8 cellular contexts compared by ENCODE assay signal in the genomic region with DNA sequence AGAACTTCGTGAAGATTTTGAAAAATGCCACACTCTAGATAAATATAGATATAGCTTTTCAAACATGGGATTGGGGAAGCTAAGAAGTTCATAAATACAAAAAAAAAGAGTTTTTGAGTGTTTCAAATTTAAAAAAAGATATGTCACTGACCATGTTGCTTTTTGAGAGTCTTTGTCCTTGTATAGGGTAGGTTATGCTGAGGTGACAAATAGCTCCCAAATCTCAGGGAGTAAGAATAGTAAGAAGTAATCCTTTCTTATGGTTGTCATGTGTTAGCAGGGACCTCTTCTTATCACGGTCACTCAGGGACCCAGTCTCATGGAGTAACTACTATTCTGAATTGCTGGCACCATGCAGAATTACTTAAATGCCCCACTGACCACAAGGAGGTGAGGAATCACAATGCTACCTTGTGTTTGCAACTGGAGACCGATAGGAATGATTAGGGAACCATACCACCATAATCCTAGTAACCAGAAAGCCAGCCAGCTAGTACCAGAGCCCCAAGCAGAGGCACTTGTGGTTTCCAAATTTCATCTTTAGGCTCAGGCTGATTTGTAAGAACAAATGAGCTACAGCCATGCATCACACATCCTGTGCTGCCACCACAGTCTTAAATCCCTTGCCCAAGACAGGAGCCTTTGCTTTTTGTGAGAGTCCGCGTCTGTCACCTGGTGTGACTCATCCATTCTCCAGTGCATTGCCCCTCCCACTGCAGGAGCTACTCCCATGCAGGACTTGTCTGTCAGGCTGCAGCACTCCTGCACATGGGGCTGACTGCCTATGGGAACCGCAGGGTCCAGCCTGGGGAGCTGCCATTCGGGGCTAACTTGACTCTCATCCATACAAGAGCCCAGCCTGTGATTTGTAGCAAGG. TPM values are rescaled to one million over a fixed set of nuclear protein-coding genes. Genes with fewer than 3 reads are reported as not detected.
A peak's percentile ranks its signal among the peaks of the same experiment; 100 is the strongest.
DNase-seq lines count a peak whose midpoint lies in the region; ATAC-seq lines count a peak whose summit lies in the region.

No MANE protein-coding gene starts in this region.

- H3K27ac ChIP-seq in mesodermal cell (ENCODE audit: low read depth, low read length, severe bottlenecking): peak overlapping the region; percentile 73

- H3K9me3 Mint-ChIP-seq in activated naive CD4-positive, alpha-beta T cell treated with anti-CD3 and anti-CD28 coated beads for 36 hours: no peaks in the 10 kb centered on the region

- in situ Hi-C loops in G401 (cut with HindIII; ENCODE audit: low sequenced_read_pairs): no loop called here

- ATAC-seq in GM18858 (IDR thresholded peaks at IDR 0.05; ENCODE audit: unreplicated experiment): peak; percentile 78
- ATAC-seq in HG02623 (IDR thresholded peaks at IDR 0.05; ENCODE audit: unreplicated experiment): no peak
- no peak for ATAC-seq in HG03565 (IDR thresholded peaks at IDR 0.05; ENCODE audit: unreplicated experiment)

- H3K27ac Mint-ChIP-seq in activated naive CD4-positive, alpha-beta T cell treated with anti-CD3 and anti-CD28 coated beads for 36 hours: no peak overlapping the region

- H3K4me3 Mint-ChIP-seq in activated naive CD4-positive, alpha-beta T cell treated with anti-CD3 and anti-CD28 coated beads for 36 hours: no peak overlapping the region

- peaks cover 21% of the 10 kb centered on the region for H3K4me1 ChIP-seq in mesodermal cell (ENCODE audit: control insufficient read depth, insufficient read depth, low read length, poor library complexity, severe bottlenecking)

- peak overlapping the region; percentile 34 for H3K4me3 ChIP-seq in mesodermal cell (ENCODE audit: extremely low read depth, insufficient read depth, low read length, poor library complexity, severe bottlenecking)

- WGBS in mesodermal cell (ENCODE audit: insufficient coverage in 2 of 2), 2 experiments: 35 to 42% methylated on average over 3 to 5 of the region's 7 CpGs

- DNase-seq in LHCN-M2 (ENCODE audit: low read depth) (peak; percentile 65), G401 (ENCODE audit: low spot score) (no peak), T-helper 9 cell (no peak)
- peak; percentile 73 for DNase-seq in activated naive CD4-positive, alpha-beta T cell treated with anti-CD3 and anti-CD28 coated beads for 36 hours

- no peaks in the 10 kb centered on the region for H3K36me3 ChIP-seq in mesodermal cell (ENCODE audit: control insufficient read depth, insufficient read depth, low read length)

- H3K4me1 Mint-ChIP-seq in activated naive CD4-positive, alpha-beta T cell treated with anti-CD3 and anti-CD28 coated beads for 36 hours (ENCODE audit: low read depth): peaks cover 3% of the 10 kb centered on the region

- H3K36me3 Mint-ChIP-seq in activated naive CD4-positive, alpha-beta T cell treated with anti-CD3 and anti-CD28 coated beads for 36 hours (ENCODE audit: low read depth): no peaks in the 10 kb centered on the region

- intact Hi-C loops in activated naive CD4-positive, alpha-beta T cell treated with anti-CD3 and anti-CD28 coated beads for 36 hours (cut with micrococcal nuclease): loop anchor here (1.0 kb wide), 2 partner anchors 60 to 85 kb away; no protein-coding TSS in a partner anchor

- CTCF ChIA-PET in activated naive CD4-positive, alpha-beta T cell treated with anti-CD3 and anti-CD28 coated beads for 36 hours (lab: Charles Lee): interaction anchor here (0.6 to 2.0 kb wide), 6 partner anchors 25 to 247 kb away, joined by 3 to 8 read pairs (median 4); no protein-coding TSS in a partner anchor

- H3K9me3 ChIP-seq in mesodermal cell (ENCODE audit: control insufficient read depth, low read length): no peaks in the 10 kb centered on the region

- H3K27me3 Mint-ChIP-seq in activated naive CD4-positive, alpha-beta T cell treated with anti-CD3 and anti-CD28 coated beads for 36 hours (ENCODE audit: low read depth): peaks cover 4% of the 10 kb centered on the region

RNA-seq across cellular contexts. Expression of a gene that starts 42.4 kb away (rescaled TPM):
- total RNA-seq in LHCN-M2 (2014; rRNA removed): under 0.01 and 0.13 TPM in 2 replicates
- not detected for polyA plus RNA-seq in LHCN-M2 (2012)
- not detected for total RNA-seq in activated naive CD4-positive, alpha-beta T cell treated with anti-CD3 and anti-CD28 coated beads for 36 hours
- polyA plus RNA-seq in mesodermal cell (2013, experiment 1 of 2): 1.5 TPM
- 1.9 TPM for polyA plus RNA-seq in mesodermal cell (2013, experiment 2 of 2)
- total RNA-seq in G401 (2014; rRNA removed; shearing (Covaris generic)): not detected in 2 replicates

Comparison
In these comparisons a context has a peak if more than half of its experiments do, and no peak if none do; other contexts are left out.
1. DNase-seq: peak in LHCN-M2 (single experiment) and activated naive CD4-positive, alpha-beta T cell treated with anti-CD3 and anti-CD28 coated beads for 36 hours (single experiment); none in G401 (single experiment) and T-helper 9 cell (single experiment).